2 cellular contexts compared by ENCODE assay signal in genomic region chr3:142868382-142868781, GRCh38. TPM values are rescaled to one million over a fixed set of nuclear protein-coding genes. Genes with fewer than 3 reads are reported as not detected.
"Had no signal": no experiment of that assay in that cellular context is flagged by ENCODE, and none has a peak within 500 bp of the region (broad histone marks: within the 10 kb centered on the region; RNA-seq: fewer than 3 reads in every experiment).

No MANE protein-coding gene starts in this region.

RNA-seq across cellular contexts. Expression of gene PCOLCE2, which starts 20.5 kb away (rescaled TPM):
- total RNA-seq: OCI-LY7 had no signal
- polyA plus RNA-seq: IgD-negative memory B cell had no signal
